8 cellular contexts compared by ENCODE assay signal in genomic region chr13:114043421-114044053, GRCh38.
DNase-seq lines count a peak whose midpoint lies in the region; ATAC-seq, FAIRE-seq and TF ChIP-seq lines count a peak whose summit lies in the region.

No MANE protein-coding gene starts in this region.

- no peak overlapping the region for H3K56ac ChIP-seq in H1 (replicated peaks; ENCODE audit: insufficient read length, low read depth, low read length)

- no peaks in the 10 kb centered on the region for H3K23me2 ChIP-seq in H1 (ENCODE audit: low read depth, low read length)

- no peak overlapping the region for H3K4ac ChIP-seq in H1 (replicated peaks; ENCODE audit: insufficient read length, low read depth, low read length)

- H3K9me3 ChIP-seq in H1 (ENCODE audit: insufficient read depth in 2 of 2, low read depth in 1 of 2, low read length in 1 of 2): no peaks in the 10 kb centered on the region
- H3K9me3 ChIP-seq in osteoblast (ENCODE audit: low read depth, low read length): no peaks in the 10 kb centered on the region

- H3K4me2 ChIP-seq in H1 (ENCODE audit: insufficient read depth in 1 of 2, low read depth in 2 of 2, low read length in 2 of 2) (no peak overlapping the region), osteoblast (ENCODE audit: insufficient read depth, low read length) (no peak overlapping the region)

- H4K5ac ChIP-seq in H1 (ENCODE audit: insufficient read length, low read depth, low read length): no peak overlapping the region

- 0 out of 2 replicates have a peak overlapping the region, but pooled peaks have one; percentile 48 for H2BK20ac ChIP-seq in H1 (ENCODE audit: low read length)

- no peak overlapping the region for H2BK120ac ChIP-seq in H1 (replicated peaks; ENCODE audit: low read depth, low read length)

- peak; percentile 46 for DNase-seq in A172 (ENCODE audit: low spot score)
- DNase-seq in NOMO-1 treated with dmso at 0.1 percent for 144 hours (lab: John Stamatoyannopoulos, UW; ENCODE audit: unreplicated experiment): peak; percentile 99
- no peak for DNase-seq in H1 (ENCODE audit: low read depth in 1 of 2, low spot score in 2 of 2)
- DNase-seq in osteoblast (ENCODE audit: insufficient read length, low spot score, missing footprints): peak; percentile 99
- DNase-seq in ACHN: no peak
- DNase-seq in activated CD4-positive, alpha-beta T cell treated with anti-CD3 and anti-CD28 coated beads, Interleukin-2, amount 50 U/mL, for 48 hours: no peak

- no peak overlapping the region for H3K23ac ChIP-seq in H1 (ENCODE audit: insufficient read length)

- H4K20me1 ChIP-seq in H1 (replicated peaks in 1 of 2; ENCODE audit: control insufficient read depth in 1 of 2, insufficient read depth in 2 of 2, low read length in 2 of 2): peaks cover 0 to 6% of the 10 kb centered on the region in 2 experiments
- peaks cover 36% of the 10 kb centered on the region for H4K20me1 ChIP-seq in osteoblast (ENCODE audit: insufficient read depth, low read length)

- FAIRE-seq in H1 (lab: Jason Lieb, UNC): no peak

- peak; percentile 20 to 42; a peak in 3 of 4 replicates for TF ChIP-seq RAD21 in H1 (IDR thresholded peaks at IDR 0.05 in 1 of 2, conservative IDR thresholded peaks at IDR 0.05 in 1 of 2; ENCODE audit: low read depth in 2 of 2, low read length in 2 of 2)

- in situ Hi-C loops in ACHN (cut with HindIII; ENCODE audit: low pct_ligation_motif_present, low pct_unique_long_range_greater_than_20kb, low sequenced_read_pairs): no loop called here

- H3K4me3 ChIP-seq in H1 (ENCODE audit: extremely low read depth in 1 of 4, insufficient read depth in 2 of 4, low read depth in 3 of 4, low read length in 4 of 4) (no peak overlapping the region), osteoblast (ENCODE audit: insufficient read depth, low read length) (no peak overlapping the region)

- peaks cover 4% of the 10 kb centered on the region; the same call in 1 of the 2 replicates for H3K79me1 ChIP-seq in H1 (ENCODE audit: low read depth, low read length)

- H3K4me1 ChIP-seq in H1 (replicated peaks in 1 of 4; ENCODE audit: control insufficient read depth in 3 of 4, insufficient read depth in 4 of 4, low read length in 3 of 4) (peaks cover 0 to 6% (median 2%) of the 10 kb centered on the region in 4 experiments; a peak in 4 of 7 replicates), osteoblast (ENCODE audit: insufficient read depth, low read length) (peaks cover 7% of the 10 kb centered on the region)

- no peak overlapping the region for H2BK15ac ChIP-seq in H1 (ENCODE audit: low read length)

- H3K9ac ChIP-seq in H1 (replicated peaks in 1 of 4; ENCODE audit: extremely low read depth in 1 of 4, low read depth in 3 of 4, low read length in 3 of 4): no peak overlapping the region

- no peak overlapping the region for H3K18ac ChIP-seq in H1 (ENCODE audit: extremely low read depth, low read length)

- ATAC-seq in GM19438 (IDR thresholded peaks at IDR 0.05; ENCODE audit: low read depth, unreplicated experiment) (peak; percentile 58), GM19035 (IDR thresholded peaks at IDR 0.05; ENCODE audit: unreplicated experiment) (no peak)

- 81% methylated on average over 10 of the region's 37 CpGs; no CpG with 5 or more reads in 1 of the 2 experiments for WGBS in H1 (ENCODE audit: extremely low coverage in 1 of 2, insufficient coverage in 1 of 2, insufficient read length in 1 of 2, insufficient replicate concordance in 2 of 2, low coverage in 1 of 2, low lambda C conversion rate in 2 of 2, missing lambda C conversion rate in 1 of 2), 2 experiments

- TF ChIP-seq POLR2A in H1 (IDR thresholded peaks at IDR 0.05; ENCODE audit: control extremely low read depth in 1 of 2, low read depth in 2 of 2, low read length in 2 of 2): no peak

- no peak overlapping the region for H2AK5ac ChIP-seq in H1 (ENCODE audit: low read depth, low read length)

- H3K27ac ChIP-seq in H1 (ENCODE audit: low read depth, low read length) (no peak overlapping the region; the same call in 1 of the 2 replicates), osteoblast (ENCODE audit: low read depth, low read length) (peak overlapping the region; percentile 56)

- TF ChIP-seq CTCF in H1 (IDR thresholded peaks at IDR 0.05; ENCODE audit: control extremely low read depth in 1 of 3, insufficient read depth in 1 of 3, low read depth in 1 of 3, low read length in 3 of 3) (peak in 1 of 3 experiments; percentile 27; a peak in 2 of 4 replicates), osteoblast (IDR thresholded peaks at IDR 0.05; ENCODE audit: extremely low read depth, low read depth, low read length) (peak; percentile 44)

- H3K27me3 ChIP-seq in H1 (replicated peaks in 1 of 4; ENCODE audit: control insufficient read depth in 3 of 4, extremely low read depth in 1 of 4, insufficient read depth in 3 of 4, low read length in 3 of 4) (no peaks in the 10 kb centered on the region), osteoblast (ENCODE audit: insufficient read depth, low read length) (no peaks in the 10 kb centered on the region)

- no peak overlapping the region for H4K91ac ChIP-seq in H1 (replicated peaks; ENCODE audit: insufficient read length, low read length)

- no peak overlapping the region for H2BK5ac ChIP-seq in H1 (ENCODE audit: low read depth, low read length)

- TF ChIP-seq EP300 in H1 (IDR thresholded peaks at IDR 0.05; ENCODE audit: borderline replicate concordance in 1 of 2, low read depth in 2 of 2, low read length in 2 of 2): no peak

- no peaks in the 10 kb centered on the region for H3K79me2 ChIP-seq in H1 (ENCODE audit: control insufficient read depth in 1 of 2, insufficient read depth in 2 of 2, low read length in 2 of 2)
- H3K79me2 ChIP-seq in osteoblast (ENCODE audit: insufficient read depth, low read length): peaks cover 84% of the 10 kb centered on the region

- H3K36me3 ChIP-seq in H1 (ENCODE audit: control insufficient read depth in 2 of 4, insufficient read depth in 4 of 4, low read length in 3 of 4) (no peaks in the 10 kb centered on the region), osteoblast (ENCODE audit: insufficient read depth, low read length) (peaks cover 25% of the 10 kb centered on the region)

- H3K14ac ChIP-seq in H1 (ENCODE audit: insufficient read length): no peak overlapping the region

- H4K8ac ChIP-seq in H1 (ENCODE audit: extremely low read depth, insufficient read depth, low read length): no peak overlapping the region

- POLR2A ChIA-PET in H1 (lab: Charles Lee; ENCODE audit: partially characterized antibody): no interaction called here

- H2BK12ac ChIP-seq in H1 (ENCODE audit: low read depth, low read length): no peak overlapping the region

- H2AFZ ChIP-seq in H1 (ENCODE audit: low read length): no peak overlapping the region
- H2AFZ ChIP-seq in osteoblast (ENCODE audit: low read length): no peak overlapping the region

- CTCF ChIA-PET in H1 (lab: Charles Lee; ENCODE audit: partially characterized antibody): interaction anchor here (0.7 to 1.1 kb wide), 4 partner anchors 9 to 513 kb away, joined by 3 to 4 read pairs (median 3); no protein-coding TSS in a partner anchor

TF ChIP-seq in H1, 55 proteins besides CTCF, POLR2A, EP300 and RAD21:
- peak; percentile 87 for TF ChIP-seq EGR1 (IDR thresholded peaks at IDR 0.05; ENCODE audit: borderline replicate concordance, low read depth, low read length)
- peak; percentile 40; the same call in 1 of the 2 replicates for TF ChIP-seq USF2 (IDR thresholded peaks at IDR 0.05; ENCODE audit: low read length)
- no peak for TF ChIP-seq CBX8 (IDR thresholded peaks at IDR 0.05; ENCODE audit: borderline replicate concordance, low read depth, low read length)
- TF ChIP-seq JUN (IDR thresholded peaks at IDR 0.05; ENCODE audit: low read depth, low read length): no peak
- TF ChIP-seq CEBPB (IDR thresholded peaks at IDR 0.05; ENCODE audit: low read depth, low read length): peak; percentile 58; the same call in 1 of the 2 replicates
- 0 out of 2 replicates have a peak, but pooled peaks have one; percentile 13 for TF ChIP-seq GABPA (IDR thresholded peaks at IDR 0.05; ENCODE audit: borderline replicate concordance, insufficient read depth, low read length)
- TF ChIP-seq RBBP5 (IDR thresholded peaks at IDR 0.05; ENCODE audit: borderline replicate concordance, low read depth, low read length): no peak
- TF ChIP-seq, protein P1, sequence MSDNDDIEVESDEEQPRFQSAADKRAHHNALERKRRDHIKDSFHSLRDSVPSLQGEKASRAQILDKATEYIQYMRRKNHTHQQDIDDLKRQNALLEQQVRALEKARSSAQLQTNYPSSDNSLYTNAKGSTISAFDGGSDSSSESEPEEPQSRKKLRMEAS (IDR thresholded peaks at IDR 0.05): peak; percentile 69

Comparison
In these comparisons a context has a peak if more than half of its experiments do, and no peak if none do; other contexts are left out.
1. DNase-seq: peak in A172 (single experiment), NOMO-1 treated with dmso at 0.1 percent for 144 hours (single experiment) and osteoblast (single experiment); none in H1 (0 of 2), ACHN (single experiment) and activated CD4-positive, alpha-beta T cell treated with anti-CD3 and anti-CD28 coated beads, Interleukin-2, amount 50 U/mL, for 48 hours (0 of 2).